ENCODE assay signal across 20 cellular contexts in genomic region chr13:28411859-28412353, GRCh38.
A peak's percentile ranks its signal among the peaks of the same experiment; 100 is the strongest.
DNase-seq lines count a peak whose midpoint lies in the region; ATAC-seq and TF ChIP-seq lines count a peak whose summit lies in the region.
"Had no signal": no experiment of that assay in that cellular context is flagged by ENCODE, and none has a peak within 500 bp of the region (broad histone marks: within the 10 kb centered on the region; RNA-seq: fewer than 3 reads in every experiment).

No MANE protein-coding gene starts in this region.

- ATAC-seq in GM23338, result no peak; the same call in 2 of the 3 replicates

- peaks cover 51% of the 10 kb centered on the region for H3K36me3 Mint-ChIP-seq in GM23338 (ENCODE audit: low read depth)

- no peaks in the 10 kb centered on the region for H3K9me2 ChIP-seq in GM23338 (ENCODE audit: insufficient read depth)
- no peaks in the 10 kb centered on the region for H3K9me2 ChIP-seq in Karpas-422 (replicated peaks; ENCODE audit: insufficient read depth, low read length)

- H3K27ac ChIP-seq in GM23338 (ENCODE audit: low read depth), result 0 out of 2 replicates have a peak overlapping the region, but pooled peaks have one; percentile 56
- no peak overlapping the region for H3K27ac ChIP-seq in brain microvascular endothelial cell
- no peak overlapping the region for H3K27ac ChIP-seq in Karpas-422 (ENCODE audit: low read length)
- H3K27ac ChIP-seq: transverse colon had no signal

- H4K20me1 ChIP-seq in GM23338 (replicated peaks; ENCODE audit: insufficient read depth), result no peaks in the 10 kb centered on the region; the same call in 1 of the 2 replicates
- H4K20me1 ChIP-seq in Karpas-422 (ENCODE audit: insufficient read depth, low read depth, low read length), result no peaks in the 10 kb centered on the region

- H3K36me3 ChIP-seq in GM23338 (ENCODE audit: insufficient read depth), result 0 out of 2 replicates have a peak, but pooled peaks cover 6% of the 10 kb centered on the region
- H3K36me3 ChIP-seq in brain microvascular endothelial cell (replicated peaks), result no peaks in the 10 kb centered on the region
- H3K36me3 ChIP-seq in Karpas-422 (ENCODE audit: insufficient read depth, low read length), result no peaks in the 10 kb centered on the region
- H3K36me3 ChIP-seq: transverse colon had no signal

- no peaks in the 10 kb centered on the region for H3K27me3 ChIP-seq in GM23338 (ENCODE audit: insufficient read depth)
- H3K27me3 ChIP-seq in brain microvascular endothelial cell (replicated peaks), result no peaks in the 10 kb centered on the region
- H3K27me3 ChIP-seq in Karpas-422 (ENCODE audit: low read length), result no peaks in the 10 kb centered on the region
- H3K27me3 ChIP-seq: transverse colon had no signal

- peaks cover 5% of the 10 kb centered on the region for H3K27me3 Mint-ChIP-seq in GM23338 (ENCODE audit: insufficient read depth, low read depth, poor library complexity)
- H3K27me3 Mint-ChIP-seq: stimulated activated naive CD8-positive, alpha-beta T cell treated with anti-CD3 and anti-CD28 coated beads, Interleukin-15, Interleukin-2, amounts not matched to agents 100 ng/mL and 50 ng/mL, for 24 hours had no signal

- no peaks in the 10 kb centered on the region for H3K9me3 Mint-ChIP-seq in GM23338
- H3K9me3 Mint-ChIP-seq: nephron; stimulated activated naive CD8-positive, alpha-beta T cell treated with anti-CD3 and anti-CD28 coated beads, Interleukin-15, Interleukin-2, amounts not matched to agents 100 ng/mL and 50 ng/mL, for 24 hours had no signal

- TF ChIP-seq CTCF in GM23338 (conservative IDR thresholded peaks at IDR 0.05; ENCODE audit: low read depth in 2 of 2) (no peak), brain microvascular endothelial cell (IDR thresholded peaks at IDR 0.05; ENCODE audit: low read depth, low read length, missing control alignments) (no peak)

- DNase-seq in GM23338 (ENCODE audit: low spot score) (no peak), KBM-7 (peak; percentile 47), brain microvascular endothelial cell (peak; percentile 16), lung microvascular endothelial cell (ENCODE audit: low read depth in 2 of 2) (peak; percentile 91 to 95), Karpas-422 (no peak), HUDEP-2 (lab: John Stamatoyannopoulos, UW; ENCODE audit: unreplicated experiment in 76 of 76) (no peak)
- DNase-seq in activated naive CD4-positive, alpha-beta T cell treated with anti-CD3 and anti-CD28 coated beads, Interleukin-2, amount 50 U/mL, for 16 hours, result no peak
- DNase-seq: activated CD4-positive, alpha-beta T cell treated with anti-CD3 and anti-CD28 coated beads, Interleukin-2, amount 50 U/mL, for 4 hours; anterior cingulate cortex; cerebellar nuclear complex; HCEC 1CT; kidney glomerular epithelial cell; NCI-H2029; NCI-H446; stimulated activated CD4-positive, alpha-beta T cell treated with anti-CD3 and anti-CD28 coated beads, Interleukin-2, amount 100 ng/mL, for 48 hours; SW 1271; transverse colon had no signal

- no peaks in the 10 kb centered on the region for H3F3A ChIP-seq in GM23338 (replicated peaks; ENCODE audit: low read depth)

- H3K4me3 ChIP-seq in GM23338 (no peak overlapping the region), brain microvascular endothelial cell (ENCODE audit: low read depth, low read length) (no peak overlapping the region), Karpas-422 (ENCODE audit: low read length) (no peak overlapping the region)
- H3K4me3 ChIP-seq: transverse colon had no signal

- no peak overlapping the region for H2AFZ ChIP-seq in GM23338
- H2AFZ ChIP-seq in Karpas-422 (ENCODE audit: low read length), result no peak overlapping the region

- H3K79me2 ChIP-seq in GM23338 (replicated peaks; ENCODE audit: insufficient read depth), result peaks cover 50% of the 10 kb centered on the region
- no peaks in the 10 kb centered on the region for H3K79me2 ChIP-seq in Karpas-422 (ENCODE audit: low read length)

- no peak overlapping the region for H3K4me3 Mint-ChIP-seq in GM23338
- H3K4me3 Mint-ChIP-seq: B cell; nephron; stimulated activated naive CD8-positive, alpha-beta T cell treated with anti-CD3 and anti-CD28 coated beads, Interleukin-15, Interleukin-2, amounts not matched to agents 100 ng/mL and 50 ng/mL, for 24 hours had no signal

- peaks cover 49% of the 10 kb centered on the region for H3K4me1 Mint-ChIP-seq in GM23338

- peaks cover 20% of the 10 kb centered on the region for H3K4me1 ChIP-seq in GM23338 (ENCODE audit: insufficient read depth)
- no peaks in the 10 kb centered on the region for H3K4me1 ChIP-seq in Karpas-422 (ENCODE audit: low read length)
- H3K4me1 ChIP-seq: transverse colon had no signal

- H3K4me2 ChIP-seq in GM23338, result no peak overlapping the region
- H3K4me2 ChIP-seq in Karpas-422 (ENCODE audit: low read depth, low read length, poor library complexity, severe bottlenecking), result no peak overlapping the region

- in situ Hi-C loops in KBM-7 (cut with MboI; ENCODE audit: low pct_unique_long_range_greater_than_20kb, low sequenced_read_pairs), result no loop called here
- in situ Hi-C loops in brain microvascular endothelial cell (cut with HindIII; ENCODE audit: low pct_ligation_motif_present, low sequenced_read_pairs), result no loop called here

- H3K27ac Mint-ChIP-seq in GM23338, result 0 out of 2 replicates have a peak overlapping the region, but pooled peaks have one; percentile 40
- H3K27ac Mint-ChIP-seq: stimulated activated naive CD8-positive, alpha-beta T cell treated with anti-CD3 and anti-CD28 coated beads, Interleukin-15, Interleukin-2, amounts not matched to agents 100 ng/mL and 50 ng/mL, for 24 hours had no signal

- no peak overlapping the region for H3K9ac ChIP-seq in Karpas-422 (ENCODE audit: low read length)

- H3K9me3 ChIP-seq in Karpas-422 (ENCODE audit: low read length), result no peaks in the 10 kb centered on the region
- H3K9me3 ChIP-seq: transverse colon had no signal

TF ChIP-seq in GM23338, 12 proteins besides CTCF, POLR2A, EP300 and RAD21:
- TF ChIP-seq ZNF462 (CRISPR knock-in tag; IDR thresholded peaks at IDR 0.05), result no peak
- no peak for TF ChIP-seq CREB1 (CRISPR knock-in tag; IDR thresholded peaks at IDR 0.05; ENCODE audit: low read depth)
- no peak for TF ChIP-seq ZNF331 (CRISPR knock-in tag; IDR thresholded peaks at IDR 0.05; ENCODE audit: low read depth)
- TF ChIP-seq POLR2AphosphoS5 (IDR thresholded peaks at IDR 0.05; ENCODE audit: low read depth), result no peak
- TF ChIP-seq ZNF114 (CRISPR knock-in tag; IDR thresholded peaks at IDR 0.05), result no peak

Comparison
In these comparisons a context has a peak if more than half of its experiments do, and no peak if none do; other contexts are left out.
1. DNase-seq: peak in KBM-7 (single experiment), brain microvascular endothelial cell (single experiment) and lung microvascular endothelial cell (2 of 2); none in GM23338 (single experiment), Karpas-422 (single experiment), HUDEP-2 (0 of 76) and activated naive CD4-positive, alpha-beta T cell treated with anti-CD3 and anti-CD28 coated beads, Interleukin-2, amount 50 U/mL, for 16 hours (single experiment).